In genomic region chr10:96283351-96283750, GRCh38 we compare ENCODE assay signal across 1 cellular context.
TF ChIP-seq lines count a peak whose summit lies in the region.

No MANE protein-coding gene starts in this region.

TF ChIP-seq in GM23338, 12 proteins besides CTCF, POLR2A, EP300 and RAD21 (continued from another document):
- TF ChIP-seq ZNF462 (CRISPR knock-in tag; IDR thresholded peaks at IDR 0.05), result no peak
- TF ChIP-seq CREB1 (CRISPR knock-in tag; IDR thresholded peaks at IDR 0.05; ENCODE audit: low read depth), result no peak
- TF ChIP-seq STAT1 (IDR thresholded peaks at IDR 0.05; ENCODE audit: unreplicated experiment), result no peak
- no peak for TF ChIP-seq ZNF114 (CRISPR knock-in tag; IDR thresholded peaks at IDR 0.05)
- TF ChIP-seq ETS1 (IDR thresholded peaks at IDR 0.05), result no peak
- TF ChIP-seq EZH2phosphoT487 (IDR thresholded peaks at IDR 0.05; ENCODE audit: unreplicated experiment), result no peak
- no peak for TF ChIP-seq ZNF331 (CRISPR knock-in tag; IDR thresholded peaks at IDR 0.05; ENCODE audit: low read depth)
- no peak for TF ChIP-seq EZH2 (IDR thresholded peaks at IDR 0.05; ENCODE audit: low read depth, unreplicated experiment)
- TF ChIP-seq, protein P1, sequence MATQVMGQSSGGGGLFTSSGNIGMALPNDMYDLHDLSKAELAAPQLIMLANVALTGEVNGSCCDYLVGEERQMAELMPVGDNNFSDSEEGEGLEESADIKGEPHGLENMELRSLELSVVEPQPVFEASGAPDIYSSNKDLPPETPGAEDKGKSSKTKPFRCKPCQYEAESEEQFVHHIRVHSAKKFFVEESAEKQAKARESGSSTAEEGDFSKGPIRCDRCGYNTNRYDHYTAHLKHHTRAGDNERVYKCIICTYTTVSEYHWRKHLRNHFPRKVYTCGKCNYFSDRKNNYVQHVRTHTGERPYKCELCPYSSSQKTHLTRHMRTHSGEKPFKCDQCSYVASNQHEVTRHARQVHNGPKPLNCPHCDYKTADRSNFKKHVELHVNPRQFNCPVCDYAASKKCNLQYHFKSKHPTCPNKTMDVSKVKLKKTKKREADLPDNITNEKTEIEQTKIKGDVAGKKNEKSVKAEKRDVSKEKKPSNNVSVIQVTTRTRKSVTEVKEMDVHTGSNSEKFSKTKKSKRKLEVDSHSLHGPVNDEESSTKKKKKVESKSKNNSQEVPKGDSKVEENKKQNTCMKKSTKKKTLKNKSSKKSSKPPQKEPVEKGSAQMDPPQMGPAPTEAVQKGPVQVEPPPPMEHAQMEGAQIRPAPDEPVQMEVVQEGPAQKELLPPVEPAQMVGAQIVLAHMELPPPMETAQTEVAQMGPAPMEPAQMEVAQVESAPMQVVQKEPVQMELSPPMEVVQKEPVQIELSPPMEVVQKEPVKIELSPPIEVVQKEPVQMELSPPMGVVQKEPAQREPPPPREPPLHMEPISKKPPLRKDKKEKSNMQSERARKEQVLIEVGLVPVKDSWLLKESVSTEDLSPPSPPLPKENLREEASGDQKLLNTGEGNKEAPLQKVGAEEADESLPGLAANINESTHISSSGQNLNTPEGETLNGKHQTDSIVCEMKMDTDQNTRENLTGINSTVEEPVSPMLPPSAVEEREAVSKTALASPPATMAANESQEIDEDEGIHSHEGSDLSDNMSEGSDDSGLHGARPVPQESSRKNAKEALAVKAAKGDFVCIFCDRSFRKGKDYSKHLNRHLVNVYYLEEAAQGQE (IDR thresholded peaks at IDR 0.05; ENCODE audit: unreplicated experiment), result no peak
- no peak for TF ChIP-seq POLR2AphosphoS5 (IDR thresholded peaks at IDR 0.05; ENCODE audit: low read depth)
